In the genomic region with DNA sequence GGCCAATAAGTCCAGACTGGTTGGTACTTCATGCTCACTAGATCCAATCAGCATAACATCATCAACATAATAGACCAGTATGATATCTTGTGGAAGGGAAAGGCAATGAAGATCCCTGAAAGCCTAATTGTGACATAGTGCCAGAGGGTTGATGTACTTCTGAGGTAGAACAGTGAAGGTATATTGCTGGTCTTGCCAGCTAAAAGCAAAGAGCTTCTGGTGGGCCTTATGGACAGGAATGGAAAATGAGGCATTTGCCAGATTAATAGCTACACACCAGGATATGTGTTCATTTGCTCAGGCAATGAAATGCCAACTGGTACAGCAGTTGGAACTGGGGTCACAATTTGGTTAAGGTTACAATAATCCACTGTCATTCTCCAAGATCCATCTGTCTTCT, we compare ENCODE assay signal across 8 cellular contexts.
"Had no signal": no experiment of that assay in that cellular context is flagged by ENCODE, and none has a peak within 500 bp of the region (broad histone marks: within the 10 kb centered on the region; RNA-seq: fewer than 3 reads in every experiment).

No MANE protein-coding gene starts in this region.

- H3K9me3 ChIP-seq: HAP-1 had no signal

- H3K4me3 ChIP-seq: GM23248, GM23338, HAP-1 had no signal

- H3K4me1 ChIP-seq: HAP-1 had no signal

- H3K27ac ChIP-seq: GM23248 had no signal

- DNase-seq: GM23248, GOT3, H7, H9, HCEC 1CT, HFFc6 had no signal

- H3K36me3 ChIP-seq: HAP-1 had no signal
